16 cellular contexts compared by ENCODE assay signal in the genomic region with DNA sequence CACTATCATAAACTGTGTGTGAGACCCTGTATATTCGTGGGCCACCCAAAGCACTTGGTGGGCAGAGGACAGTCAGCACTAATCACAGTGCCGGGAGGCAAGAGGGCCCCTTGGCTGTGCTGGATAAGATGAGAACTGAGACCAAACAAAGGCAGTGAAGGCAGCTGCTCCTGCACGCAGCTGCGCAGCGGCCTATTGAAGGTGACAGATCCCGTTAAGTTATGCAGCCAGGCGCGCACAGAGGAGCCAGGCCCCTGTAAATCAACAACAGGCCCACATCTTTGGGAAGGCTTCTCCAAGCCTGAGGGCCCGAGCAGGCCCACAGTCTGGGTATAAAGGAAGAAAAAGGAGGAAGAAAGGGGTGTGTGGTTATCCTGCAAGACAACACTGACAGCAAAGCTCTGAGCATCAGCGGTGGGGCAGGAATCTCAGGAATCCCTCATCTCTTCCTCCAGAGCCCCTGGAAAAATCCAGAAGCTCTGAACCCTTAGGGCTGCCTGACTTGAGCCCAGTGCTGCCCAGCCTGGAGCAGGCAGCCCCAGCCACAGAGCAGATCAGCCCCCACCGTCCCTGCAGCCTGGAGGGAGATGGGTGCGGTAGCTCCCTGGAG.
A peak's percentile ranks its signal among the peaks of the same experiment; 100 is the strongest.
DNase-seq lines count a peak whose midpoint lies in the region; ATAC-seq and TF ChIP-seq lines count a peak whose summit lies in the region.
"Had no signal": no experiment of that assay in that cellular context is flagged by ENCODE, and none has a peak within 500 bp of the region (broad histone marks: within the 10 kb centered on the region; RNA-seq: fewer than 3 reads in every experiment).

No MANE protein-coding gene starts in this region.

- no peaks in the 10 kb centered on the region for H3K36me3 ChIP-seq in mesodermal cell (ENCODE audit: control insufficient read depth, insufficient read depth, low read length)
- H3K36me3 ChIP-seq: cardiac muscle cell, MG63, neutrophil had no signal

- H3K27me3 ChIP-seq in AG04450 (ENCODE audit: control insufficient read depth, insufficient read depth, low read length): no peaks in the 10 kb centered on the region
- H3K27me3 ChIP-seq: cardiac muscle cell, MG63, neutrophil had no signal

- H3K27ac ChIP-seq in AG04450 (ENCODE audit: low read depth, low read length) (peak overlapping the region; percentile 47), mesodermal cell (ENCODE audit: low read depth, low read length, severe bottlenecking) (peak overlapping the region; percentile 67)
- H3K27ac ChIP-seq: cardiac muscle cell, neutrophil had no signal

- no peak overlapping the region for H3K4me3 ChIP-seq in AG04450 (ENCODE audit: low read depth, low read length)
- no peak overlapping the region for H3K4me3 ChIP-seq in mesodermal cell (ENCODE audit: extremely low read depth, insufficient read depth, low read length, poor library complexity, severe bottlenecking)
- H3K4me3 ChIP-seq: cardiac muscle cell, lung, MG63 had no signal

- CTCF ChIA-PET in AG04450 (lab: Charles Lee): interaction anchor here (0.7 to 0.8 kb wide), 2 partner anchors 27 to 743 kb away, joined by 3 to 10 read pairs; a partner anchor contains a TSS

- TF ChIP-seq CTCF in AG04450 (IDR thresholded peaks at IDR 0.05; ENCODE audit: low read depth, low read length): no peak

- 82 to 95% methylated on average over 6 to 10 of the region's 12 CpGs for WGBS in mesodermal cell (ENCODE audit: insufficient coverage in 2 of 2), 2 experiments

- POLR2A ChIA-PET in AG04450 (lab: Yijun Ruan, JAX): interaction anchor here (1.1 kb wide), 1 partner anchor 76 kb away, joined by 3 read pairs; no protein-coding TSS in a partner anchor

- ATAC-seq in HG03469 (IDR thresholded peaks at IDR 0.05; ENCODE audit: unreplicated experiment) (no peak), HG02884 (IDR thresholded peaks at IDR 0.05; ENCODE audit: unreplicated experiment) (no peak)
- ATAC-seq: sciatic nerve had no signal

- H3K9me3 ChIP-seq in AG04450 (ENCODE audit: control insufficient read depth, insufficient read depth, low read length) (peaks cover 13% of the 10 kb centered on the region), mesodermal cell (ENCODE audit: control insufficient read depth, low read length) (peaks cover 11% of the 10 kb centered on the region)
- H3K9me3 ChIP-seq: neutrophil had no signal

- peaks cover 5% of the 10 kb centered on the region for H3K4me1 ChIP-seq in mesodermal cell (ENCODE audit: control insufficient read depth, insufficient read depth, low read length, poor library complexity, severe bottlenecking)

- DNase-seq in AG04450 (ENCODE audit: low read depth, low spot score): no peak
- DNase-seq in NCI-H1417 treated with DMSO at 0.1 percent for 48 hours (lab: John Stamatoyannopoulos, UW): peak; percentile 7
- peak; percentile 33 for DNase-seq in amniotic epithelial cell (ENCODE audit: low read depth)
- DNase-seq in GM19240 (ENCODE audit: insufficient read length, low spot score): no peak
- DNase-seq in HPDE6-E6E7 (ENCODE audit: extremely low spot score): no peak
- DNase-seq: activated B cell treated with CpG ODN at 0.5 μM for 24 hours; COR-L47; MG63; stimulated activated CD4-positive, alpha-beta T cell treated with anti-CD3 and anti-CD28 coated beads, Interleukin-4, amount 100 ng/mL, for 24 hours had no signal

Comparison
In these comparisons a context has a peak if more than half of its experiments do, and no peak if none do; other contexts are left out.
1. DNase-seq: peak in NCI-H1417 treated with DMSO at 0.1 percent for 48 hours (single experiment) and amniotic epithelial cell (single experiment); none in AG04450 (single experiment), GM19240 (single experiment) and HPDE6-E6E7 (single experiment).